In genomic region chr11:79520086-79520485, GRCh38 we compare ENCODE assay signal across 16 cellular contexts.
DNase-seq lines count a peak whose midpoint lies in the region; ATAC-seq and TF ChIP-seq lines count a peak whose summit lies in the region.
"Had no signal": no experiment of that assay in that cellular context is flagged by ENCODE, and none has a peak within 500 bp of the region (broad histone marks: within the 10 kb centered on the region; RNA-seq: fewer than 3 reads in every experiment).

No MANE protein-coding gene starts in this region.

- dilution Hi-C loops in mammary epithelial cell (cut with HindIII; ENCODE audit: low sequenced_read_pairs), result no loop called here

- in situ Hi-C loops in mammary epithelial cell (cut with MboI; ENCODE audit: low sequenced_read_pairs in 2 of 2) (no loop called here), GM13977 (cut with MboI; ENCODE audit: low pct_unique_long_range_greater_than_20kb, low sequenced_read_pairs, unreplicated experiment) (no loop called here)

- no peaks in the 10 kb centered on the region for H3K79me2 ChIP-seq in mammary epithelial cell (ENCODE audit: insufficient read depth, low read length)

- H3K36me3 ChIP-seq in mammary epithelial cell (ENCODE audit: insufficient read depth, low read length), result no peaks in the 10 kb centered on the region
- H3K36me3 ChIP-seq in breast epithelium, result no peaks in the 10 kb centered on the region
- H3K36me3 ChIP-seq in upper lobe of right lung, result no peaks in the 10 kb centered on the region
- H3K36me3 ChIP-seq: BLaER1 had no signal

- H3K36me3 Mint-ChIP-seq in nephron progenitor cell (ENCODE audit: low read depth) (no peaks in the 10 kb centered on the region), mesothelial cell of epicardium (no peaks in the 10 kb centered on the region)
- H3K36me3 Mint-ChIP-seq: CD8-positive, alpha-beta memory T cell had no signal

- DNase-seq in mammary epithelial cell (peak; percentile 20), breast epithelium (ENCODE audit: low spot score in 2 of 2) (no peak), epithelial cell of esophagus (ENCODE audit: low read depth) (peak; percentile 66), nephron progenitor cell (no peak), upper lobe of right lung (no peak), GM13977 (ENCODE audit: low spot score) (no peak), mesothelial cell of epicardium (ENCODE audit: low spot score in 2 of 2, unreplicated experiment in 2 of 2) (no peak), KG1 (lab: John Stamatoyannopoulos, UW) (no peak)
- DNase-seq: 8988T; AML-193; CD8-positive, alpha-beta memory T cell; H7 had no signal

- CTCF ChIA-PET in mammary epithelial cell (lab: Charles Lee; ENCODE audit: low non-redundant PET), result no interaction called here

- peaks cover 2% of the 10 kb centered on the region for H3K9me3 ChIP-seq in mammary epithelial cell (replicated peaks; ENCODE audit: insufficient read depth, low read length)
- no peaks in the 10 kb centered on the region for H3K9me3 ChIP-seq in breast epithelium
- no peaks in the 10 kb centered on the region for H3K9me3 ChIP-seq in upper lobe of right lung
- H3K9me3 ChIP-seq: BLaER1, Caco-2 had no signal

- no peak for TF ChIP-seq POLR2A in breast epithelium (IDR thresholded peaks at IDR 0.05)

- H3K4me3 ChIP-seq in mammary epithelial cell (replicated peaks in 1 of 3; ENCODE audit: insufficient read depth in 1 of 3, low read depth in 2 of 3, low read length in 3 of 3) (no peak overlapping the region), breast epithelium (no peak overlapping the region), epithelial cell of esophagus (ENCODE audit: low read length) (no peak overlapping the region), upper lobe of right lung (no peak overlapping the region)
- H3K4me3 ChIP-seq: BLaER1, GM12878, GM23338 had no signal

- TF ChIP-seq CTCF in mammary epithelial cell (conservative IDR thresholded peaks at IDR 0.05 in 1 of 2, IDR thresholded peaks at IDR 0.05 in 1 of 2; ENCODE audit: extremely low read depth in 1 of 2, insufficient read depth in 1 of 2, low read depth in 1 of 2, low read length in 2 of 2) (no peak), breast epithelium (IDR thresholded peaks at IDR 0.05) (no peak), epithelial cell of esophagus (IDR thresholded peaks at IDR 0.05; ENCODE audit: insufficient read depth, low read depth, low read length, missing control alignments) (no peak), nephron progenitor cell (IDR thresholded peaks at IDR 0.05) (no peak), upper lobe of right lung (IDR thresholded peaks at IDR 0.05) (no peak), GM13977 (IDR thresholded peaks at IDR 0.05; ENCODE audit: extremely low read depth, insufficient read depth, missing control alignments) (no peak), mesothelial cell of epicardium (IDR thresholded peaks at IDR 0.05; ENCODE audit: unreplicated experiment) (no peak)

- H2AFZ ChIP-seq in mammary epithelial cell (ENCODE audit: low read depth, low read length), result no peak overlapping the region
- H2AFZ ChIP-seq: GM23338 had no signal

- H3K27me3 Mint-ChIP-seq in nephron progenitor cell (ENCODE audit: low read depth, poor library complexity) (peaks cover 4% of the 10 kb centered on the region), mesothelial cell of epicardium (ENCODE audit: low read depth) (no peaks in the 10 kb centered on the region)
- H3K27me3 Mint-ChIP-seq: CD8-positive, alpha-beta memory T cell had no signal

- peak; percentile 15 for ATAC-seq in upper lobe of right lung
- ATAC-seq: GM12878, GM23338 had no signal

- BruUV-seq in mammary epithelial cell (replicated peaks; lab: Mats Ljungman, UMichigan), result no TSS peak

- H3K27ac Mint-ChIP-seq in nephron progenitor cell (peak overlapping the region; percentile 20), mesothelial cell of epicardium (no peak overlapping the region)
- H3K27ac Mint-ChIP-seq: GM23338 had no signal

- WGBS in mammary epithelial cell (ENCODE audit: low coverage, missing lambda C conversion rate), result 53% methylated on average over 5 of the region's 5 CpGs

- H3K4me3 Mint-ChIP-seq in nephron progenitor cell (no peak overlapping the region), mesothelial cell of epicardium (no peak overlapping the region)
- H3K4me3 Mint-ChIP-seq: CD8-positive, alpha-beta memory T cell; GM23338 had no signal

- H3K4me1 ChIP-seq in mammary epithelial cell (ENCODE audit: insufficient read depth, low read length) (no peaks in the 10 kb centered on the region), breast epithelium (no peaks in the 10 kb centered on the region), upper lobe of right lung (no peaks in the 10 kb centered on the region)
- H3K4me1 ChIP-seq: BLaER1 had no signal

- no peak overlapping the region for H3K27ac ChIP-seq in mammary epithelial cell (ENCODE audit: insufficient read depth, low read depth, low read length)
- no peak overlapping the region for H3K27ac ChIP-seq in breast epithelium
- no peak overlapping the region for H3K27ac ChIP-seq in upper lobe of right lung
- H3K27ac ChIP-seq: BLaER1 had no signal

- H3K27me3 ChIP-seq in mammary epithelial cell (ENCODE audit: insufficient read depth, low read length) (no peaks in the 10 kb centered on the region), breast epithelium (no peaks in the 10 kb centered on the region), upper lobe of right lung (no peaks in the 10 kb centered on the region)
- H3K27me3 ChIP-seq: BLaER1 had no signal

- H3K9me3 Mint-ChIP-seq in nephron progenitor cell (peaks cover 12% of the 10 kb centered on the region), mesothelial cell of epicardium (peaks cover 10% of the 10 kb centered on the region)
- H3K9me3 Mint-ChIP-seq: GM23338 had no signal

- H3K9ac ChIP-seq in mammary epithelial cell (ENCODE audit: insufficient read depth, low read length), result no peak overlapping the region
- H3K9ac ChIP-seq: BLaER1 had no signal

- intact Hi-C loops in mammary epithelial cell (cut with micrococcal nuclease), result no loop called here
- intact Hi-C loops in breast epithelium (cut with DNase I; ENCODE audit: low total_unique reads), result no loop called here
- intact Hi-C loops in upper lobe of right lung (cut with DNase I), result no loop called here

- H3K4me2 ChIP-seq in mammary epithelial cell (ENCODE audit: insufficient read depth, low read depth, low read length), result no peak overlapping the region
- H3K4me2 ChIP-seq: BLaER1, GM23338 had no signal

- H3K4me1 Mint-ChIP-seq in nephron progenitor cell (peaks cover 33% of the 10 kb centered on the region), mesothelial cell of epicardium (peaks cover 24% of the 10 kb centered on the region)
- H3K4me1 Mint-ChIP-seq: CD8-positive, alpha-beta memory T cell had no signal

- H4K20me1 ChIP-seq in mammary epithelial cell (ENCODE audit: insufficient read depth, low read length), result no peaks in the 10 kb centered on the region
- H4K20me1 ChIP-seq: BLaER1 had no signal

Comparison
In these comparisons a context has a peak if more than half of its experiments do, and no peak if none do; other contexts are left out.
1. DNase-seq: peak in mammary epithelial cell (single experiment) and epithelial cell of esophagus (single experiment); none in breast epithelium (0 of 2), nephron progenitor cell (single experiment), upper lobe of right lung (single experiment), GM13977 (single experiment), mesothelial cell of epicardium (0 of 2) and KG1 (single experiment).